Comparison of ENCODE assay signal across 8 cellular contexts in the genomic region with DNA sequence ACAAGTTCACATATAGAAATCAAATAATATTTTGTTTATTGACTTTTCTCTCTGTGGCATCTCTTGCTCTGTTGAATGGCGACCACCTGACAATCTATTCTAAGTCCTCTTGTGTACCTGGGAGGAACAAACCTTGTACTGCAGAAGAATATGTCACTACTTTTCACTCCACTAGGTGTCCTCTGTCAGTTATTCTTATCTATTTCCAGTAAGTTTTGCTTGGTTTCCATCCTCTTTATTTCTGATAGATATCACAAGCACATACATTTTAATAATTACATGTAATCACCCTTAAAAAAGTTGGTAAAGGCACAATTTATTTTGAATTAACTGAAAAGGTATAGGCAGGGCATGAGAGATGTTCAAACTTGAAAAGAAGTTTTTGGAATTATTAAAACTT.
A peak's percentile ranks its signal among the peaks of the same experiment; 100 is the strongest.
DNase-seq lines count a peak whose midpoint lies in the region; ATAC-seq and TF ChIP-seq lines count a peak whose summit lies in the region.

No MANE protein-coding gene starts in this region.

- H3K36me3 ChIP-seq in RWPE2 (ENCODE audit: low read depth), result no peaks in the 10 kb centered on the region

- H3K36me3 Mint-ChIP-seq in glutamatergic neuron (ENCODE audit: unreplicated experiment), result no peaks in the 10 kb centered on the region

- no peaks in the 10 kb centered on the region for H3K27me3 ChIP-seq in RWPE2 (ENCODE audit: insufficient read depth, poor library complexity, severe bottlenecking)

- no peaks in the 10 kb centered on the region for H3K4me1 Mint-ChIP-seq in glutamatergic neuron (ENCODE audit: low read depth, unreplicated experiment)

- ATAC-seq in RWPE2 (ENCODE audit: low read depth) (peak; percentile 61; the same call in 2 of the 3 replicates), GM19395 (IDR thresholded peaks at IDR 0.05; ENCODE audit: unreplicated experiment) (no peak)

- DNase-seq in AML-193 (lab: John Stamatoyannopoulos, UW), result peak; percentile 21 to 32
- DNase-seq in HCEC 1CT, result peak; percentile 23
- DNase-seq in RWPE2 (ENCODE audit: low spot score), result no peak
- DNase-seq in glutamatergic neuron, result no peak
- no peak for DNase-seq in OCI-M2 (lab: John Stamatoyannopoulos, UW; ENCODE audit: unreplicated experiment)
- DNase-seq in 8988T, result no peak
- no peak for DNase-seq in DMS79 (lab: John Stamatoyannopoulos, UW)

- no peak overlapping the region for H3K27ac ChIP-seq in RWPE2 (ENCODE audit: poor library complexity, severe bottlenecking)

- H3K4me3 ChIP-seq in RWPE2 (ENCODE audit: severe bottlenecking), result no peak overlapping the region

- TF ChIP-seq CTCF in RWPE2 (IDR thresholded peaks at IDR 0.05; ENCODE audit: poor library complexity, severe bottlenecking) (peak; percentile 67), glutamatergic neuron (IDR thresholded peaks at IDR 0.05; ENCODE audit: partially characterized antibody, unreplicated experiment) (peak; percentile 34)

- H3K4me3 Mint-ChIP-seq in glutamatergic neuron (ENCODE audit: unreplicated experiment), result no peak overlapping the region

- no peaks in the 10 kb centered on the region for H3K9me3 Mint-ChIP-seq in glutamatergic neuron (ENCODE audit: unreplicated experiment)

- no peak overlapping the region for H3K27ac Mint-ChIP-seq in glutamatergic neuron (ENCODE audit: unreplicated experiment)

- no peaks in the 10 kb centered on the region for H3K27me3 Mint-ChIP-seq in glutamatergic neuron (ENCODE audit: unreplicated experiment)

- H3K9me3 ChIP-seq in RWPE2 (ENCODE audit: severe bottlenecking), result no peaks in the 10 kb centered on the region

- no peaks in the 10 kb centered on the region for H3K4me1 ChIP-seq in RWPE2 (ENCODE audit: insufficient read depth, poor library complexity, severe bottlenecking)

Comparison
In these comparisons a context has a peak if more than half of its experiments do, and no peak if none do; other contexts are left out.
1. DNase-seq: peak in AML-193 (2 of 2) and HCEC 1CT (single experiment); none in RWPE2 (single experiment), glutamatergic neuron (single experiment), OCI-M2 (single experiment), 8988T (single experiment) and DMS79 (single experiment).